Comparison of ENCODE assay signal across 17 cellular contexts in genomic region chr9:128153947-128154695, GRCh38. TPM values are rescaled to one million over a fixed set of nuclear protein-coding genes. Genes with fewer than 3 reads are reported as not detected.
"Had no signal": no experiment of that assay in that cellular context is flagged by ENCODE, and none has a peak within 500 bp of the region (broad histone marks: within the 10 kb centered on the region; RNA-seq: fewer than 3 reads in every experiment).

No MANE protein-coding gene starts in this region.

- H3K4me3 ChIP-seq: adrenal gland, hepatocyte, lung, prostate gland, tibial nerve had no signal

- H3K27me3 ChIP-seq: adrenal gland, hepatocyte, tibial nerve had no signal

- H3K9me3 ChIP-seq: adrenal gland, prostate gland, tibial nerve had no signal

- H3K27ac ChIP-seq: adrenal gland, hepatocyte, prostate gland, tibial nerve had no signal

- H3K4me1 ChIP-seq: prostate gland had no signal

- H3K36me3 ChIP-seq: adrenal gland, prostate gland, tibial nerve had no signal

- ATAC-seq: activated T-helper 17 cell treated with anti-CD3 and anti-CD28 coated beads, Interleukin-2, amount 50 U/mL, for 72 hours; naive thymus-derived CD8-positive, alpha-beta T cell; sciatic nerve; stimulated activated naive B cell treated with anti-CD40 and anti-IgM and Interleukin-4, amounts not matched to agents 10 μg/mL and 1 μg/mL and 100 μg/mL, for 72 hours; WTC11 had no signal

- DNase-seq: activated CD4-positive, alpha-beta T cell treated with anti-CD3 and anti-CD28 coated beads for 48 hours; activated CD8-positive, alpha-beta memory T cell treated with anti-CD3 and anti-CD28 coated beads for 24 hours; activated naive CD4-positive, alpha-beta T cell treated with anti-CD3 and anti-CD28 coated beads, Interleukin-2, amount 50 U/mL, for 16 hours; adrenal gland; dermis blood vessel endothelial cell; kidney glomerular epithelial cell; naive thymus-derived CD8-positive, alpha-beta T cell; nucleus accumbens; stimulated activated CD4-positive, alpha-beta T cell treated with anti-CD3 and anti-CD28 coated beads, Interleukin-2, amount 100 ng/mL, for 24 hours; stimulated activated naive B cell treated with anti-CD40 and anti-IgM and Interleukin-4, amounts not matched to agents 10 μg/mL and 1 μg/mL and 100 μg/mL, for 72 hours had no signal

RNA-seq across cellular contexts. Expression of gene LCN2, which starts 4.9 kb away (rescaled TPM):
- total RNA-seq: activated T-helper 17 cell treated with anti-CD3 and anti-CD28 coated beads, Interleukin-2, amount 50 U/mL, for 72 hours; dermis blood vessel endothelial cell; naive thymus-derived CD8-positive, alpha-beta T cell; tibial nerve had no signal
- polyA plus RNA-seq: naive thymus-derived CD8-positive, alpha-beta T cell had no signal
